Comparison of ENCODE assay signal across 1 cellular context in the genomic region with DNA sequence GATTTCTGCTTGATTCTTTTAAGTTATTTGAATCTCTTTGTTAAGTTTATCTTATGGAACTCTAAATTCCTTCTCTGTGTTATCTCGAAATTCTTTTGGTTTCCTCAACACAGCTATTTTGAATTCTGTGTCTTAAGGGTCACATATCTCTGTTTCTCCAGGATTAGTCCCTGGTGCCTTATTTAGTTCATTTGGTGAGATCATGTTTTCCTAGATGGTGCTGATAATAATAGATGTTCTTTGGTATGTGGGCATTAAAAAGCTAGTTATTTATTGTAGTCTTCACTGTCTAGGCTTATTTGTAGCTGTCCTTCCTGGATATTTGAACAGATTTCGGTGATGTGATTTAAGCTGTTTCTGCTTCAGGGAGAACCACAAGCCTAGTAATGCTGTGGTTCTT.
TF ChIP-seq lines count a peak whose summit lies in the region.

No MANE protein-coding gene starts in this region.

TF ChIP-seq in IMR-90, 13 proteins besides CTCF, POLR2A, EP300 and RAD21 (continued from another document):
- TF ChIP-seq NFE2L2 (IDR thresholded peaks at IDR 0.05; ENCODE audit: low read depth, low read length): no peak
- no peak for TF ChIP-seq MAZ (IDR thresholded peaks at IDR 0.05; ENCODE audit: borderline replicate concordance, low read depth, low read length)
- TF ChIP-seq CHD1 (IDR thresholded peaks at IDR 0.05; ENCODE audit: low read depth, low read length): no peak
- TF ChIP-seq, protein P1, sequence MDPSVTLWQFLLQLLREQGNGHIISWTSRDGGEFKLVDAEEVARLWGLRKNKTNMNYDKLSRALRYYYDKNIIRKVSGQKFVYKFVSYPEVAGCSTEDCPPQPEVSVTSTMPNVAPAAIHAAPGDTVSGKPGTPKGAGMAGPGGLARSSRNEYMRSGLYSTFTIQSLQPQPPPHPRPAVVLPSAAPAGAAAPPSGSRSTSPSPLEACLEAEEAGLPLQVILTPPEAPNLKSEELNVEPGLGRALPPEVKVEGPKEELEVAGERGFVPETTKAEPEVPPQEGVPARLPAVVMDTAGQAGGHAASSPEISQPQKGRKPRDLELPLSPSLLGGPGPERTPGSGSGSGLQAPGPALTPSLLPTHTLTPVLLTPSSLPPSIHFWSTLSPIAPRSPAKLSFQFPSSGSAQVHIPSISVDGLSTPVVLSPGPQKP (IDR thresholded peaks at IDR 0.05; ENCODE audit: borderline replicate concordance, low read depth, low read length): no peak
- TF ChIP-seq SMC3 (IDR thresholded peaks at IDR 0.05; ENCODE audit: low read depth, low read length): no peak
- TF ChIP-seq, protein P2, sequence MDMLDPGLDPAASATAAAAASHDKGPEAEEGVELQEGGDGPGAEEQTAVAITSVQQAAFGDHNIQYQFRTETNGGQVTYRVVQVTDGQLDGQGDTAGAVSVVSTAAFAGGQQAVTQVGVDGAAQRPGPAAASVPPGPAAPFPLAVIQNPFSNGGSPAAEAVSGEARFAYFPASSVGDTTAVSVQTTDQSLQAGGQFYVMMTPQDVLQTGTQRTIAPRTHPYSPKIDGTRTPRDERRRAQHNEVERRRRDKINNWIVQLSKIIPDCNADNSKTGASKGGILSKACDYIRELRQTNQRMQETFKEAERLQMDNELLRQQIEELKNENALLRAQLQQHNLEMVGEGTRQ (IDR thresholded peaks at IDR 0.05; ENCODE audit: low read depth, low read length): no peak
- TF ChIP-seq RCOR1 (IDR thresholded peaks at IDR 0.05; ENCODE audit: insufficient replicate concordance, low read length): no peak
- no peak for TF ChIP-seq CEBPB (IDR thresholded peaks at IDR 0.05; ENCODE audit: low read depth, low read length)
- no peak for TF ChIP-seq BHLHE40 (IDR thresholded peaks at IDR 0.05; ENCODE audit: low read depth, low read length)
TF ChIP-seq in IMR-90: peak in this region for 0.
